In genomic region chr14:96077983-96078686, GRCh38 we compare ENCODE assay signal across 12 cellular contexts. TPM values are rescaled to one million over a fixed set of nuclear protein-coding genes. Genes with fewer than 3 reads are reported as not detected.
A peak's percentile ranks its signal among the peaks of the same experiment; 100 is the strongest.
DNase-seq lines count a peak whose midpoint lies in the region; ATAC-seq, FAIRE-seq and TF ChIP-seq lines count a peak whose summit lies in the region.
"Had no signal": no experiment of that assay in that cellular context is flagged by ENCODE, and none has a peak within 500 bp of the region (broad histone marks: within the 10 kb centered on the region; RNA-seq: fewer than 3 reads in every experiment).

No MANE protein-coding gene starts in this region.

- no peaks in the 10 kb centered on the region for H3K9me3 ChIP-seq in Karpas-422 (ENCODE audit: low read length)
- H3K9me3 ChIP-seq in GM12878 (replicated peaks; ENCODE audit: control insufficient read depth, insufficient read depth, low read length): no peaks in the 10 kb centered on the region; the same call in 2 of the 3 replicates
- no peaks in the 10 kb centered on the region for H3K9me3 ChIP-seq in neural cell (ENCODE audit: low read length)
- H3K9me3 ChIP-seq: esophagus muscularis mucosa had no signal

- SMC1A ChIA-PET in GM12878 (lab: Charles Lee; ENCODE audit: uncharacterized antibody, unreplicated experiment): interaction anchor here (0.9 to 1.9 kb wide), 7 partner anchors 10 to 200 kb away, joined by 3 to 6 read pairs (median 5); no protein-coding TSS in a partner anchor

- no peak for TF ChIP-seq CTCF in GM06990 (IDR thresholded peaks at IDR 0.05; ENCODE audit: insufficient read depth, low read length, poor library complexity, severe bottlenecking)
- no peak for TF ChIP-seq CTCF in GM12878 (IDR thresholded peaks at IDR 0.05 in 2 of 3, conservative IDR thresholded peaks at IDR 0.05 in 1 of 3; ENCODE audit: control insufficient read depth in 2 of 3, extremely low read depth in 1 of 3, insufficient read depth in 1 of 3, low read depth in 3 of 3, low read length in 3 of 3)
- no peak for TF ChIP-seq CTCF in neural cell (IDR thresholded peaks at IDR 0.05; ENCODE audit: poor library complexity, severe bottlenecking)

- H3K27me3 ChIP-seq in GM06990 (replicated peaks; ENCODE audit: control insufficient read depth, insufficient read depth, low read length) (no peaks in the 10 kb centered on the region), Karpas-422 (ENCODE audit: low read length) (no peaks in the 10 kb centered on the region), GM12878 (replicated peaks in 1 of 2; ENCODE audit: control insufficient read depth in 2 of 2, insufficient read depth in 2 of 2, low read length in 1 of 2) (peaks cover 0 to 6% of the 10 kb centered on the region in 2 experiments; a peak in 1 of 4 replicates), neural cell (ENCODE audit: insufficient read depth, low read depth, low read length) (no peaks in the 10 kb centered on the region)
- H3K27me3 ChIP-seq: esophagus muscularis mucosa had no signal

- DNase-seq in GM06990 (ENCODE audit: extremely low read depth, insufficient read length): peak; percentile 29
- peak; percentile 99 for DNase-seq in Karpas-422
- DNase-seq in GM12878 (ENCODE audit: low read depth, low spot score): peak; percentile 31
- DNase-seq in midbrain (lab: John Stamatoyannopoulos, UW): no peak
- DNase-seq in stimulated activated naive CD4-positive, alpha-beta T cell treated with Interleukin-2 at 50 U/mL for 16 hours (lab: John Stamatoyannopoulos, UW): no peak
- DNase-seq in stimulated activated CD4-positive, alpha-beta T cell treated with anti-CD3 and anti-CD28 coated beads, Interleukin-2, amount 100 ng/mL, for 24 hours: no peak
- DNase-seq in NCI-H748 (lab: John Stamatoyannopoulos, UW; ENCODE audit: unreplicated experiment): no peak
- DNase-seq: activated CD4-positive, alpha-beta T cell treated with anti-CD3 and anti-CD28 coated beads for 4 hours; NCI-H187; stimulated activated naive B cell treated with anti-CD40 and anti-IgM and Interleukin-4, amounts not matched to agents 10 μg/mL and 1 μg/mL and 100 μg/mL, for 72 hours had no signal

- H3K9ac ChIP-seq in Karpas-422 (ENCODE audit: low read length) (peak overlapping the region; percentile 71), GM12878 (ENCODE audit: control insufficient read depth, insufficient read depth, low read length) (no peak overlapping the region), neural cell (ENCODE audit: low read length) (no peak overlapping the region)

- TF ChIP-seq RAD21 in GM12878 (IDR thresholded peaks at IDR 0.05; ENCODE audit: insufficient read depth, low read depth, low read length) (no peak), neural cell (conservative IDR thresholded peaks at IDR 0.05) (no peak)

- WGBS in GM12878 (ENCODE audit: insufficient coverage, insufficient replicate concordance, low lambda C conversion rate, missing lambda C conversion rate): 11% methylated on average over 11 of the region's 11 CpGs

- no peaks in the 10 kb centered on the region for H3F3A ChIP-seq in neural cell (ENCODE audit: insufficient read depth, low read length, poor library complexity, severe bottlenecking)

- TF ChIP-seq EP300 in GM12878 (IDR thresholded peaks at IDR 0.05; ENCODE audit: borderline replicate concordance in 1 of 2, control insufficient read depth in 1 of 2, low read depth in 2 of 2, low read length in 2 of 2) (no peak; a peak in 1 of 4 replicates), neural cell (conservative IDR thresholded peaks at IDR 0.05; ENCODE audit: poor library complexity, severe bottlenecking) (no peak)

- CTCF ChIA-PET in GM12878 (lab: Yijun Ruan, JAX): interaction anchor here (0.8 to 2.4 kb wide), 4 partner anchors 8 to 21 kb away, joined by 3 to 12 read pairs (median 5); no protein-coding TSS in a partner anchor

- H3K36me3 ChIP-seq in GM06990 (ENCODE audit: control insufficient read depth, insufficient read depth, low read length) (no peaks in the 10 kb centered on the region), Karpas-422 (ENCODE audit: insufficient read depth, low read length) (no peaks in the 10 kb centered on the region), GM12878 (ENCODE audit: control insufficient read depth in 2 of 2, insufficient read depth in 2 of 2, low read length in 1 of 2) (no peaks in the 10 kb centered on the region), neural cell (ENCODE audit: insufficient read depth, low read length) (no peaks in the 10 kb centered on the region)

- H3K4me1 ChIP-seq in Karpas-422 (ENCODE audit: low read length) (peaks cover 72% of the 10 kb centered on the region), GM12878 (ENCODE audit: control insufficient read depth, insufficient read depth, low read length) (peaks cover 7% of the 10 kb centered on the region)

- H3K4me2 ChIP-seq in Karpas-422 (ENCODE audit: low read depth, low read length, poor library complexity, severe bottlenecking) (peak overlapping the region; percentile 68), GM12878 (ENCODE audit: control insufficient read depth, insufficient read depth) (no peak overlapping the region), neural cell (ENCODE audit: low read length) (no peak overlapping the region)

- intact Hi-C loops in GM12878 (cut with micrococcal nuclease; ENCODE audit: unreplicated experiment): no loop called here

- H3K9me2 ChIP-seq in Karpas-422 (replicated peaks; ENCODE audit: insufficient read depth, low read length) (no peaks in the 10 kb centered on the region), neural cell (ENCODE audit: insufficient read depth, low read length) (no peaks in the 10 kb centered on the region)

- RAD21 ChIA-PET in GM12878 (lab: Charles Lee; ENCODE audit: unreplicated experiment): interaction anchor here (0.9 to 2.3 kb wide), 9 partner anchors 9 to 22 kb away, joined by 3 to 9 read pairs (median 4); no protein-coding TSS in a partner anchor

- H3K4me3 ChIP-seq in GM06990 (replicated peaks; ENCODE audit: low read depth, low read length): peak overlapping the region; percentile 43
- peak overlapping the region; percentile 55 for H3K4me3 ChIP-seq in Karpas-422 (ENCODE audit: low read length)
- H3K4me3 ChIP-seq in GM12878: no peak overlapping the region
- H3K4me3 ChIP-seq in neural cell (ENCODE audit: low read length): no peak overlapping the region
- H3K4me3 ChIP-seq: esophagus muscularis mucosa had no signal

- H2AFZ ChIP-seq in Karpas-422 (ENCODE audit: low read length): peak overlapping the region; percentile 3; the same call in 1 of the 2 replicates
- peak overlapping the region; percentile 12 for H2AFZ ChIP-seq in GM12878 (ENCODE audit: control insufficient read depth, low read depth, low read length)
- H2AFZ ChIP-seq in neural cell (ENCODE audit: low read depth, low read length): no peak overlapping the region

- no peaks in the 10 kb centered on the region for H3K79me2 ChIP-seq in Karpas-422 (ENCODE audit: low read length)
- no peaks in the 10 kb centered on the region for H3K79me2 ChIP-seq in GM12878 (ENCODE audit: control insufficient read depth, insufficient read depth, low read length)
- H3K79me2 ChIP-seq in neural cell (replicated peaks; ENCODE audit: insufficient read depth, low read length): peaks cover 68% of the 10 kb centered on the region

- ATAC-seq in GM12878: peak; percentile 79

- no peak for TF ChIP-seq POLR2A in GM12878 (IDR thresholded peaks at IDR 0.05; ENCODE audit: low read depth, low read length)

- BruUV-seq in GM12878 (replicated peaks; lab: Mats Ljungman, UMichigan): no TSS peak

- H3K27ac ChIP-seq in Karpas-422 (ENCODE audit: low read length) (peak overlapping the region; percentile 95), GM12878 (ENCODE audit: control insufficient read depth, insufficient read depth) (peak overlapping the region; percentile 44), neural cell (ENCODE audit: low read length) (peak overlapping the region; percentile 24)
- H3K27ac ChIP-seq: esophagus muscularis mucosa had no signal

- H4K20me1 ChIP-seq in Karpas-422 (ENCODE audit: insufficient read depth, low read depth, low read length) (no peaks in the 10 kb centered on the region), GM12878 (ENCODE audit: control insufficient read depth, insufficient read depth) (no peaks in the 10 kb centered on the region), neural cell (ENCODE audit: insufficient read depth) (no peaks in the 10 kb centered on the region)

- POLR2A ChIA-PET in GM12878 (lab: Charles Lee): interaction anchor here (1.9 kb wide), 1 partner anchor 12 kb away, joined by 9 read pairs; no protein-coding TSS in a partner anchor

- FAIRE-seq in GM12878 (lab: Jason Lieb, UNC): peak; percentile 65

- in situ Hi-C loops in GM12878 (cut with MboI): no loop called here

TF ChIP-seq in GM12878, 131 proteins besides CTCF, POLR2A, EP300 and RAD21 (continues in another document):
- TF ChIP-seq ZSCAN29 (IDR thresholded peaks at IDR 0.05) (no peak), GATAD2B (conservative IDR thresholded peaks at IDR 0.05; ENCODE audit: low read depth) (peak; percentile 61), RAD51 (IDR thresholded peaks at IDR 0.05) (no peak)

RNA-seq across cellular contexts. Expression of gene C14orf132, which starts 39.0 kb away (rescaled TPM):
- 0.07 and 0.11 TPM in 2 replicates for total RNA-seq in Karpas-422 (2014; rRNA removed; shearing (Covaris generic); ENCODE audit: low replicate concordance)
- 0.24 and 0.42 TPM in 2 replicates for total RNA-seq in GM12878 (2013; cell fraction: nucleolus; rRNA removed)
- total RNA-seq in GM12878 (2014; rRNA removed) (under 0.01 TPM in 1 of 2 replicates, not detected in the other), GM12878 (2014; rRNA removed; fragmentation: Illumina TruSeq; extraction: Trizol) (under 0.01 TPM in 1 of 2 replicates, not detected in the other), GM12878 (2021) (0.05 and 0.19 TPM in 2 replicates)
- 0.09 TPM for polyA plus RNA-seq in GM12878 (2011; ENCODE audit: low read depth)
- polyA plus RNA-seq in GM12878 (2011; rRNA removed) (1.1 and 1.2 TPM in 2 replicates), GM12878 (2014; fragmentation: Illumina TruSeq; extraction: Trizol) (0.01 TPM in 1 of 2 replicates, not detected in the other), GM12878 (2014; fragmentation: Nextera tagmentation; extraction: Ambion mirVana) (not detected), GM12878 (2014; rRNA removed) (0.01 TPM in 1 of 2 replicates, not detected in the other), GM12878 (2016; fragmentation: Nextera tagmentation; extraction: Ambion mirVana) (under 1 TPM; 0.09 to 0.12 TPM), neural cell (50.1 and 62.0 TPM in 2 replicates)
- 0.90 and 0.93 TPM in 2 replicates for polyA plus RNA-seq in GM12878 (2011; cell fraction: cytosol; rRNA removed)
- polyA plus RNA-seq in GM12878 (2011; cell fraction: nucleus; rRNA removed): 0.92 and 1.4 TPM in 2 replicates
- polyA plus RNA-seq in GM12878 (2012): 0.59 and 0.61 TPM in 2 replicates
- polyA minus RNA-seq in GM12878 (2011; rRNA and poly(A)+ RNA removed): 1.4 and 1.8 TPM in 2 replicates
- polyA minus RNA-seq in GM12878 (2011; cell fraction: cytosol; rRNA and poly(A)+ RNA removed): 0.27 and 0.73 TPM in 2 replicates
- polyA minus RNA-seq in GM12878 (2011; cell fraction: nucleus; rRNA and poly(A)+ RNA removed): 0.36 and 0.67 TPM in 2 replicates
- polyA minus RNA-seq in neural cell: 114 and 120 TPM in 2 replicates

Comparison
In these comparisons a context has a peak if more than half of its experiments do, and no peak if none do; other contexts are left out.
1. DNase-seq: peak in GM06990 (single experiment), Karpas-422 (single experiment) and GM12878 (single experiment); none in midbrain (single experiment), stimulated activated naive CD4-positive, alpha-beta T cell treated with Interleukin-2 at 50 U/mL for 16 hours (single experiment), stimulated activated CD4-positive, alpha-beta T cell treated with anti-CD3 and anti-CD28 coated beads, Interleukin-2, amount 100 ng/mL, for 24 hours (0 of 2) and NCI-H748 (single experiment).
2. H3K4me3 ChIP-seq: peak in GM06990 (single experiment) and Karpas-422 (single experiment); none in GM12878 (single experiment) and neural cell (single experiment).
3. H3K27ac ChIP-seq: peak in every context shown above with its lines; median percentile 95 in Karpas-422; 44 in GM12878; 24 in neural cell.